Comparison of ENCODE assay signal across 1 cellular context in genomic region chrX:19964017-19964710, GRCh38.
TF ChIP-seq lines count a peak whose summit lies in the region.

No MANE protein-coding gene starts in this region.

TF ChIP-seq in HepG2, 621 proteins besides CTCF, POLR2A, EP300 and RAD21 (continued from another document):
- no peak for TF ChIP-seq DPF2 (CRISPR knock-in tag; IDR thresholded peaks at IDR 0.05; ENCODE audit: borderline replicate concordance, low read depth)
- TF ChIP-seq CCAR2 (optimal IDR thresholded peaks at IDR 0.05; ENCODE audit: low read depth, low read length), result no peak
- no peak for TF ChIP-seq BATF2 (CRISPR knock-in tag; IDR thresholded peaks at IDR 0.05)
- TF ChIP-seq SIN3A (IDR thresholded peaks at IDR 0.05; ENCODE audit: borderline replicate concordance, low read depth, low read length), result no peak
